Comparison of ENCODE assay signal across 8 cellular contexts in genomic region chr2:106107509-106108131, GRCh38.
A peak's percentile ranks its signal among the peaks of the same experiment; 100 is the strongest.
DNase-seq lines count a peak whose midpoint lies in the region; ATAC-seq and TF ChIP-seq lines count a peak whose summit lies in the region.

No MANE protein-coding gene starts in this region.

- DNase-seq in heart left ventricle (no peak), Right ventricle myocardium superior (no peak), COLO829 (ENCODE audit: low spot score) (no peak), medulla oblongata (ENCODE audit: extremely low spot score) (no peak), amygdala (lab: John Stamatoyannopoulos, UW) (no peak)
- peak; percentile 46 for DNase-seq in activated naive CD4-positive, alpha-beta T cell treated with anti-CD3 and anti-CD28 coated beads, Interleukin-2, amount 50 U/mL, for 16 hours
- peak; percentile 58 for DNase-seq in stimulated activated CD8-positive, alpha-beta memory T cell treated with anti-CD3 and anti-CD28 coated beads, Interleukin-4, amount 100 ng/mL, for 48 hours

- H3K27me3 ChIP-seq in heart left ventricle, result no peaks in the 10 kb centered on the region

- intact Hi-C loops in heart left ventricle (cut with DNase I) (loop anchor here in 9 of 10 donors (2.0 to 10.0 kb wide), 12 partner anchors 85 to 480 kb away; partner anchors contain the start of genes UXS1 (in 2 of the 9) and RGPD3 (in 1 of the 9)), Right ventricle myocardium superior (cut with DNase I) (loop anchor here (5.0 to 10.0 kb wide), 3 partner anchors 137 to 475 kb away; no protein-coding TSS in a partner anchor)

- H3K27ac ChIP-seq in heart left ventricle, result no peak overlapping the region

- H3K4me3 ChIP-seq in heart left ventricle, result no peak overlapping the region

- ATAC-seq in heart left ventricle (peak in 3 of 4 donors; percentile 10 to 63 (median 48)), Right ventricle myocardium superior (ENCODE audit: poor library complexity) (no peak), HG03097 (IDR thresholded peaks at IDR 0.05; ENCODE audit: low FRiP score, unreplicated experiment) (peak; percentile 60)

- peaks cover 0 to 25% (median 15%) of the 10 kb centered on the region in 12 donors for H3K4me1 ChIP-seq in heart left ventricle

- TF ChIP-seq CTCF in heart left ventricle (IDR thresholded peaks at IDR 0.05), result peak in 1 of 12 donors; percentile 22

- no peaks in the 10 kb centered on the region for H3K9me3 ChIP-seq in heart left ventricle

- H3K36me3 ChIP-seq in heart left ventricle, result peaks cover 0 to 47% (median 25%) of the 10 kb centered on the region in 9 donors

- 60 to 72% (median 65%) methylated on average over 14 of the region's 14 CpGs for WGBS in heart left ventricle, 4 donors

- TF ChIP-seq POLR2A in heart left ventricle (IDR thresholded peaks at IDR 0.05), result no peak

Comparison
In these comparisons a context has a peak if more than half of its experiments do, and no peak if none do; other contexts are left out.
1. DNase-seq: peak in activated naive CD4-positive, alpha-beta T cell treated with anti-CD3 and anti-CD28 coated beads, Interleukin-2, amount 50 U/mL, for 16 hours (single experiment) and stimulated activated CD8-positive, alpha-beta memory T cell treated with anti-CD3 and anti-CD28 coated beads, Interleukin-4, amount 100 ng/mL, for 48 hours (single experiment); none in heart left ventricle (0 of 5), Right ventricle myocardium superior (single experiment), COLO829 (single experiment), medulla oblongata (single experiment) and amygdala (0 of 56).